In the genomic region with DNA sequence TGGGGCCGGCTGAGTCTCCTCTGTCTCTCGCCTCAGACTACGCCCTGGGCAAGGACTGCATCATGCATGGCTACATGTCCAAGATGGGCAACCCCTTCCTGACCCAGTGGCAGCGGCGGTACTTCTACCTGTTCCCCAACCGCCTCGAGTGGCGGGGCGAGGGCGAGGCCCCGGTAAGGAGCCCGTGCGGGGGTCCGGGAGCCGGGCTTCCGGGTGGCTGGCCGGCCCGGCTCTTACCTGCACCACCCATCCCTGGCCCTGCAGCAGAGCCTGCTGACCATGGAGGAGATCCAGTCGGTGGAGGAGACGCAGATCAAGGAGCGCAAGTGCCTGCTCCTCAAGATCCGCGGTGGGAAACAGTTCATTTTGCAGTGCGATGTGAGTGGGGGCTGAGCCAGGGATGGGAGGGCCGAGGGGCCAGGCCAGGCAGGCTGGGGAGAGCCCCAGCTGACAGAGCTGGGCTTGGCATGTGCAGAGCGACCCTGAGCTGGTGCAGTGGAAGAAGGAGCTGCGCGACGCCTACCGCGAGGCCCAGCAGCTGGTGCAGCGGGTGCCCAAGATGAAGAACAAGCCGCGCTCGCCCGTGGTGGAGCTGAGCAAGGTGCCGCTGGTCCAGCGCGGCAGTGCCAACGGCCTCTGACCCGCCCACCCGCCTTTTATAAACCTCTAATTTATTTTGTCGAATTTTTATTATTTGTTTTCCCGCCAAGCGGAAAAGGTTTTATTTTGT, we compare ENCODE assay signal across 18 cellular contexts. TPM values are rescaled to one million over a fixed set of nuclear protein-coding genes. Genes with fewer than 3 reads are reported as not detected.
DNase-seq lines count a peak whose midpoint lies in the region; ATAC-seq and TF ChIP-seq lines count a peak whose summit lies in the region.
"Had no signal": no experiment of that assay in that cellular context is flagged by ENCODE, and none has a peak within 500 bp of the region (broad histone marks: within the 10 kb centered on the region; RNA-seq: fewer than 3 reads in every experiment).

No MANE protein-coding gene starts in this region.

- no peak for TF ChIP-seq POLR2A in upper lobe of left lung (IDR thresholded peaks at IDR 0.05)

- no peak for TF ChIP-seq CTCF in mucosa of descending colon (IDR thresholded peaks at IDR 0.05)
- no peak for TF ChIP-seq CTCF in upper lobe of left lung (IDR thresholded peaks at IDR 0.05)

- no peaks in the 10 kb centered on the region for H3K27me3 Mint-ChIP-seq in activated naive CD8-positive, alpha-beta T cell
- no peaks in the 10 kb centered on the region for H3K27me3 Mint-ChIP-seq in activated naive CD8-positive, alpha-beta T cell treated with anti-CD3 and anti-CD28 coated beads, Interleukin-2, amount 50 U/mL, for 24 hours
- no peaks in the 10 kb centered on the region for H3K27me3 Mint-ChIP-seq in activated naive CD8-positive, alpha-beta T cell treated with anti-CD3 and anti-CD28 coated beads for 36 hours

- H3K27ac ChIP-seq in upper lobe of left lung, result peak overlapping the region; percentile 92 to 99 (median 97)

- WGBS in upper lobe of left lung, 2 donors, result 84 to 93% methylated on average over 20 to 45 of the region's 45 CpGs

- no peaks in the 10 kb centered on the region for H3K9me3 Mint-ChIP-seq in activated naive CD8-positive, alpha-beta T cell (ENCODE audit: low read depth)
- H3K9me3 Mint-ChIP-seq in activated naive CD8-positive, alpha-beta T cell treated with anti-CD3 and anti-CD28 coated beads, Interleukin-2, amount 50 U/mL, for 24 hours, result no peaks in the 10 kb centered on the region
- no peaks in the 10 kb centered on the region for H3K9me3 Mint-ChIP-seq in activated naive CD8-positive, alpha-beta T cell treated with anti-CD3 and anti-CD28 coated beads for 36 hours
- H3K9me3 Mint-ChIP-seq: nephron progenitor cell, WTC11 had no signal

- no peak for ATAC-seq in activated naive CD8-positive, alpha-beta T cell treated with anti-CD3 and anti-CD28 coated beads, Interleukin-2, amount 50 U/mL, for 24 hours
- no peak for ATAC-seq in mucosa of descending colon
- no peak for ATAC-seq in upper lobe of left lung (ENCODE audit: low FRiP score in 2 of 2)
- ATAC-seq: left lobe of liver, WTC11 had no signal

- no peak for DNase-seq in activated naive CD8-positive, alpha-beta T cell treated with anti-CD3 and anti-CD28 coated beads, Interleukin-2, amount 50 U/mL, for 24 hours
- DNase-seq in activated naive CD8-positive, alpha-beta T cell treated with anti-CD3 and anti-CD28 coated beads for 36 hours, result peak; percentile 7
- DNase-seq in mucosa of descending colon, result peak in 2 of 3 donors; percentile 31 to 65
- peak in 1 of 2 donors; percentile 83 for DNase-seq in upper lobe of left lung
- no peak for DNase-seq in NCI-H2171 treated with DMSO at 0.1 percent for 48 hours (lab: John Stamatoyannopoulos, UW)
- DNase-seq in NCI-H69 (lab: John Stamatoyannopoulos, UW), result no peak
- DNase-seq in OCI-M2 (lab: John Stamatoyannopoulos, UW; ENCODE audit: unreplicated experiment), result no peak
- DNase-seq: activated T-cell treated with anti-CD3 and anti-CD28 coated beads for 4 hours, anterior cingulate cortex, cortex of kidney, hypothalamus, IMR-90, NCI-H1092 treated with DMSO at 0.1 percent for 48 hours, nephron progenitor cell, OCI-M1 had no signal

- no peak for TF ChIP-seq EP300 in upper lobe of left lung (IDR thresholded peaks at IDR 0.05)

- H3K36me3 ChIP-seq in mucosa of descending colon (ENCODE audit: low read depth), result peaks cover 20% of the 10 kb centered on the region
- peaks cover 50 to 72% (median 65%) of the 10 kb centered on the region in 4 donors for H3K36me3 ChIP-seq in upper lobe of left lung

- no peaks in the 10 kb centered on the region for H3K9me3 ChIP-seq in mucosa of descending colon
- H3K9me3 ChIP-seq in upper lobe of left lung, result no peaks in the 10 kb centered on the region

- no peaks in the 10 kb centered on the region for H3K27me3 ChIP-seq in upper lobe of left lung

- H3K4me3 Mint-ChIP-seq in activated naive CD8-positive, alpha-beta T cell, result peak overlapping the region; percentile 17
- H3K4me3 Mint-ChIP-seq in activated naive CD8-positive, alpha-beta T cell treated with anti-CD3 and anti-CD28 coated beads, Interleukin-2, amount 50 U/mL, for 24 hours, result no peak overlapping the region
- no peak overlapping the region for H3K4me3 Mint-ChIP-seq in activated naive CD8-positive, alpha-beta T cell treated with anti-CD3 and anti-CD28 coated beads for 36 hours
- H3K4me3 Mint-ChIP-seq: nephron progenitor cell, WTC11 had no signal

- H3K4me1 ChIP-seq in mucosa of descending colon (ENCODE audit: low read depth), result peaks cover 15% of the 10 kb centered on the region
- peaks cover 29 to 66% (median 48%) of the 10 kb centered on the region in 4 donors for H3K4me1 ChIP-seq in upper lobe of left lung

- intact Hi-C loops in mucosa of descending colon (cut with DNase I, micrococcal nuclease), result no loop called here

- H3K36me3 Mint-ChIP-seq in activated naive CD8-positive, alpha-beta T cell, result peaks cover 5% of the 10 kb centered on the region
- H3K36me3 Mint-ChIP-seq in activated naive CD8-positive, alpha-beta T cell treated with anti-CD3 and anti-CD28 coated beads, Interleukin-2, amount 50 U/mL, for 24 hours (ENCODE audit: low read depth), result peaks cover 21% of the 10 kb centered on the region
- H3K36me3 Mint-ChIP-seq in activated naive CD8-positive, alpha-beta T cell treated with anti-CD3 and anti-CD28 coated beads for 36 hours, result peaks cover 24% of the 10 kb centered on the region

- H3K4me3 ChIP-seq in mucosa of descending colon, result no peak overlapping the region
- H3K4me3 ChIP-seq in upper lobe of left lung, result peak overlapping the region in 3 of 4 donors; percentile 0 to 28 (median 23)

- H3K4me1 Mint-ChIP-seq in activated naive CD8-positive, alpha-beta T cell (ENCODE audit: low read depth), result peaks cover 34% of the 10 kb centered on the region
- H3K4me1 Mint-ChIP-seq in activated naive CD8-positive, alpha-beta T cell treated with anti-CD3 and anti-CD28 coated beads, Interleukin-2, amount 50 U/mL, for 24 hours, result peaks cover 40% of the 10 kb centered on the region
- H3K4me1 Mint-ChIP-seq in activated naive CD8-positive, alpha-beta T cell treated with anti-CD3 and anti-CD28 coated beads for 36 hours, result peaks cover 25% of the 10 kb centered on the region

- no peak overlapping the region for H3K27ac Mint-ChIP-seq in activated naive CD8-positive, alpha-beta T cell
- H3K27ac Mint-ChIP-seq in activated naive CD8-positive, alpha-beta T cell treated with anti-CD3 and anti-CD28 coated beads, Interleukin-2, amount 50 U/mL, for 24 hours, result no peak overlapping the region
- no peak overlapping the region for H3K27ac Mint-ChIP-seq in activated naive CD8-positive, alpha-beta T cell treated with anti-CD3 and anti-CD28 coated beads for 36 hours
- H3K27ac Mint-ChIP-seq: nephron progenitor cell, WTC11 had no signal

RNA-seq across cellular contexts. Expression of a gene that starts 4.1 kb away (rescaled TPM):
- 10 to 100 TPM; 52.0 to 55.7 TPM for total RNA-seq in activated naive CD8-positive, alpha-beta T cell treated with anti-CD3 and anti-CD28 coated beads for 36 hours
- total RNA-seq in mucosa of descending colon, result 10 to 100 TPM; 20.0 to 46.3 (median 26.7) TPM
- total RNA-seq in upper lobe of left lung, result 100 to 1,000 TPM in 2 of 6 donors, 10 to 100 TPM in 4; 47.4 to 221 (median 78.3) TPM

RNA-seq across cellular contexts. Expression of a gene that starts 18.4 kb away (rescaled TPM):
- total RNA-seq in activated naive CD8-positive, alpha-beta T cell treated with anti-CD3 and anti-CD28 coated beads for 36 hours, result 1 to 10 TPM; 4.6 to 4.7 TPM
- total RNA-seq in mucosa of descending colon (10 to 100 TPM; 55.8 to 87.0 (median 57.6) TPM), upper lobe of left lung (10 to 100 TPM; 35.9 to 99.2 (median 53.8) TPM)

RNA-seq across cellular contexts. Expression of a gene that starts 18.7 kb away (rescaled TPM):
- 100 to 1,000 TPM; 211 to 219 TPM for total RNA-seq in activated naive CD8-positive, alpha-beta T cell treated with anti-CD3 and anti-CD28 coated beads for 36 hours
- total RNA-seq in mucosa of descending colon (100 to 1,000 TPM in 2 of 3 donors, 10 to 100 TPM in 1; 86.8 to 114 (median 106) TPM), upper lobe of left lung (100 to 1,000 TPM in 4 of 6 donors, 10 to 100 TPM in 2; 76.9 to 232 (median 117) TPM)

Comparison
In these comparisons a context has a peak if more than half of its experiments do, and no peak if none do; other contexts are left out.
1. DNase-seq: peak in activated naive CD8-positive, alpha-beta T cell treated with anti-CD3 and anti-CD28 coated beads for 36 hours (single experiment) and mucosa of descending colon (2 of 3); none in activated naive CD8-positive, alpha-beta T cell treated with anti-CD3 and anti-CD28 coated beads, Interleukin-2, amount 50 U/mL, for 24 hours (single experiment), NCI-H2171 treated with DMSO at 0.1 percent for 48 hours (single experiment), NCI-H69 (single experiment) and OCI-M2 (single experiment).
2. RNA of a gene that starts 18.4 kb away (total RNA-seq): 55.8 to 87.0 TPM in mucosa of descending colon and 35.9 to 99.2 TPM in upper lobe of left lung; 4.6 to 4.7 TPM in activated naive CD8-positive, alpha-beta T cell treated with anti-CD3 and anti-CD28 coated beads for 36 hours; every median in the first group is over 4 times any median in the second.